In genomic region chr13:30346159-30346788, GRCh38 we compare ENCODE assay signal across 8 cellular contexts. TPM values are rescaled to one million over a fixed set of nuclear protein-coding genes. Genes with fewer than 3 reads are reported as not detected.
DNase-seq lines count a peak whose midpoint lies in the region; ATAC-seq and TF ChIP-seq lines count a peak whose summit lies in the region.

No MANE protein-coding gene starts in this region.

- POLR2A ChIA-PET in HEK293T (lab: Yijun Ruan, JAX), result no interaction called here

- H3K27me3 ChIP-seq in CD4-positive, CD25-positive, alpha-beta regulatory T cell (ENCODE audit: control insufficient read depth, insufficient read depth, low read length), result no peaks in the 10 kb centered on the region
- H3K27me3 ChIP-seq in left lung, result no peaks in the 10 kb centered on the region

- peak; percentile 89 to 95 for ATAC-seq in CD4-positive, CD25-positive, alpha-beta regulatory T cell (ENCODE audit: low read depth in 2 of 2)
- peak; percentile 87 for ATAC-seq in HG02678 (IDR thresholded peaks at IDR 0.05; ENCODE audit: unreplicated experiment)
- peak; percentile 11 for ATAC-seq in left lung
- ATAC-seq in GM18909 (IDR thresholded peaks at IDR 0.05; ENCODE audit: poor library complexity, unreplicated experiment), result no peak

- H3K27ac Mint-ChIP-seq in CD4-positive, CD25-positive, alpha-beta regulatory T cell, result peak overlapping the region; percentile 1 to 89 (median 39)

- peak overlapping the region; percentile 66 for H3K4me3 ChIP-seq in CD4-positive, CD25-positive, alpha-beta regulatory T cell (ENCODE audit: low read depth, low read length)
- no peak overlapping the region for H3K4me3 ChIP-seq in left lung

- no peaks in the 10 kb centered on the region for H3K9me3 Mint-ChIP-seq in CD4-positive, CD25-positive, alpha-beta regulatory T cell

- H3K4me1 ChIP-seq in CD4-positive, CD25-positive, alpha-beta regulatory T cell (ENCODE audit: control insufficient read depth, insufficient read depth, low read length, poor library complexity, severe bottlenecking), result peaks cover 34% of the 10 kb centered on the region
- no peaks in the 10 kb centered on the region for H3K4me1 ChIP-seq in left lung

- intact Hi-C loops in left lung (cut with DNase I), result no loop called here

- CTCF ChIA-PET in HEK293T (lab: Yijun Ruan, JAX), result no interaction called here

- peaks cover 5% of the 10 kb centered on the region for H3K27me3 Mint-ChIP-seq in CD4-positive, CD25-positive, alpha-beta regulatory T cell

- H3K27ac ChIP-seq in CD4-positive, CD25-positive, alpha-beta regulatory T cell (ENCODE audit: insufficient read depth, low read length, poor library complexity, severe bottlenecking), result peak overlapping the region; percentile 6
- H3K27ac ChIP-seq in left lung, result no peak overlapping the region

- peaks cover 17% of the 10 kb centered on the region for H3K36me3 ChIP-seq in CD4-positive, CD25-positive, alpha-beta regulatory T cell (ENCODE audit: control insufficient read depth, insufficient read depth, low read length)
- no peaks in the 10 kb centered on the region for H3K36me3 ChIP-seq in left lung

- no peak for TF ChIP-seq CTCF in left lung (IDR thresholded peaks at IDR 0.05)

- peak; percentile 25 to 92 (median 71) for DNase-seq in CD4-positive, CD25-positive, alpha-beta regulatory T cell
- DNase-seq in activated CD4-positive, alpha-beta T cell treated with anti-CD3 and anti-CD28 coated beads for 4 hours, result peak; percentile 34 to 41
- DNase-seq in left lung, result no peak
- no peak for DNase-seq in hepatic stellate cell (ENCODE audit: low spot score)
- DNase-seq in foreskin melanocyte, result no peak
- no peak for DNase-seq in HEK293T (ENCODE audit: extremely low spot score)

- peaks cover 21 to 60% (median 48%) of the 10 kb centered on the region in 4 donors for H3K4me1 Mint-ChIP-seq in CD4-positive, CD25-positive, alpha-beta regulatory T cell

- H3K4me3 Mint-ChIP-seq in CD4-positive, CD25-positive, alpha-beta regulatory T cell, result peak overlapping the region; percentile 53 to 89 (median 76)

- H3K9me3 ChIP-seq in CD4-positive, CD25-positive, alpha-beta regulatory T cell (ENCODE audit: control insufficient read depth in 2 of 2, low read length in 2 of 2), result no peaks in the 10 kb centered on the region
- no peaks in the 10 kb centered on the region for H3K9me3 ChIP-seq in left lung

- peaks cover 25% of the 10 kb centered on the region for H3K36me3 Mint-ChIP-seq in CD4-positive, CD25-positive, alpha-beta regulatory T cell

TF ChIP-seq in HEK293T, 16 proteins besides CTCF, POLR2A, EP300 and RAD21:
- TF ChIP-seq SP1 (IDR thresholded peaks at IDR 0.05) (no peak), TARDBP (IDR thresholded peaks at IDR 0.05) (no peak), FOXK2 (IDR thresholded peaks at IDR 0.05) (no peak), NFRKB (IDR thresholded peaks at IDR 0.05) (no peak), ARNT (IDR thresholded peaks at IDR 0.05) (no peak), BHLHE40 (IDR thresholded peaks at IDR 0.05; ENCODE audit: borderline replicate concordance) (no peak), LEF1 (IDR thresholded peaks at IDR 0.05; ENCODE audit: borderline replicate concordance) (no peak), CTBP1 (IDR thresholded peaks at IDR 0.05; ENCODE audit: borderline replicate concordance) (no peak), ZNF384 (IDR thresholded peaks at IDR 0.05) (no peak), ELF4 (IDR thresholded peaks at IDR 0.05) (no peak), FOXM1 (IDR thresholded peaks at IDR 0.05; ENCODE audit: borderline replicate concordance) (no peak), PKNOX1 (IDR thresholded peaks at IDR 0.05) (no peak), L3MBTL2 (conservative IDR thresholded peaks at IDR 0.05) (no peak), HDGF (IDR thresholded peaks at IDR 0.05; ENCODE audit: borderline replicate concordance) (no peak), FOXA1 (IDR thresholded peaks at IDR 0.05) (no peak), SUZ12 (IDR thresholded peaks at IDR 0.05) (no peak)

RNA-seq across cellular contexts. Expression of gene KATNAL1, which starts 38.9 kb away (rescaled TPM):
- 29.2 TPM for total RNA-seq in CD4-positive, CD25-positive, alpha-beta regulatory T cell
- polyA plus RNA-seq in CD4-positive, CD25-positive, alpha-beta regulatory T cell, result 1 to 10 TPM; 5.1 to 6.9 (median 6.2) TPM
- total RNA-seq in left lung, result 10 to 100 TPM; 20.8 to 24.9 TPM

Comparison
In these comparisons a context has a peak if more than half of its experiments do, and no peak if none do; other contexts are left out.
1. DNase-seq: peak in CD4-positive, CD25-positive, alpha-beta regulatory T cell (3 of 3) and activated CD4-positive, alpha-beta T cell treated with anti-CD3 and anti-CD28 coated beads for 4 hours (2 of 2); none in left lung (0 of 2), hepatic stellate cell (single experiment), foreskin melanocyte (single experiment) and HEK293T (single experiment).